In the genomic region with DNA sequence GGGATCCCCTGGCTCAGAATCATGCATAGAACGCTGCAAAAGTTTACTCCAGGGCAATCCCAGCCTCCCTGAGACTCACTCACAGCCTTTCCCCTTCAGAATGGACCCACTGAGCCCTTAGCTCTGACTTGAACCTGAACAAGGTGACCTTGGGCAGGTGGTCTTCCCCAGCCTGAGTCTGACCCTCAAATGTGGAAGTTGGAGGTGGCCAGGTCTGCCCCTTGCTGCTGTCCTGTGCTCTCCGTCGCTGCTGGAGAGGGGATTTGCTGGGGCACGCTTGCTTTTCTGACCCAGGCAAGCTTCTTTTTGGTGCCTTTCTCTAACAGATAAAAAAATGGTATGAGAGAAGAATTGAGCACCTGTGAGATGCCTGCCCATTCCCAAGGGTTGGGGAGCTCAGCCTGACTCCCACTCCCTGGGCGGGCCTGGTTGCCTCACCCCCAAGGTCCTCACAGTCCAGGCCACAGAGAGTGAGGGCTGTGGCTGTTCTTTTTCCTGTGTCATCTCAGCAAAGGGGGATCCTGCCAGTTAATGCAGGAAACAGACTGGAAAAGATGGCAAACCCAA, we compare ENCODE assay signal across 1 cellular context.
TF ChIP-seq lines count a peak whose summit lies in the region.

No MANE protein-coding gene starts in this region.

TF ChIP-seq in IMR-90, 13 proteins besides CTCF, POLR2A, EP300 and RAD21 (continued from another document):
- TF ChIP-seq, protein P1, sequence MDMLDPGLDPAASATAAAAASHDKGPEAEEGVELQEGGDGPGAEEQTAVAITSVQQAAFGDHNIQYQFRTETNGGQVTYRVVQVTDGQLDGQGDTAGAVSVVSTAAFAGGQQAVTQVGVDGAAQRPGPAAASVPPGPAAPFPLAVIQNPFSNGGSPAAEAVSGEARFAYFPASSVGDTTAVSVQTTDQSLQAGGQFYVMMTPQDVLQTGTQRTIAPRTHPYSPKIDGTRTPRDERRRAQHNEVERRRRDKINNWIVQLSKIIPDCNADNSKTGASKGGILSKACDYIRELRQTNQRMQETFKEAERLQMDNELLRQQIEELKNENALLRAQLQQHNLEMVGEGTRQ (IDR thresholded peaks at IDR 0.05; ENCODE audit: low read depth, low read length), result no peak
- no peak for TF ChIP-seq FOS (IDR thresholded peaks at IDR 0.05; ENCODE audit: low read depth, low read length)
